In genomic region chr19:47499371-47499770, GRCh38 we compare ENCODE assay signal across 19 cellular contexts. TPM values are rescaled to one million over a fixed set of nuclear protein-coding genes. Genes with fewer than 3 reads are reported as not detected.
"Had no signal": no experiment of that assay in that cellular context is flagged by ENCODE, and none has a peak within 500 bp of the region (broad histone marks: within the 10 kb centered on the region; RNA-seq: fewer than 3 reads in every experiment).

No MANE protein-coding gene starts in this region.

- H3K4me1 Mint-ChIP-seq: activated T-helper 17 cell treated with anti-CD3 and anti-CD28 coated beads, Interleukin-2, amount 50 U/mL, for 72 hours; endodermal cell; memory B cell had no signal

- H3K4me3 Mint-ChIP-seq: activated naive CD4-positive, alpha-beta T cell treated with anti-CD3 and anti-CD28 coated beads for 36 hours; activated T-helper 17 cell treated with anti-CD3 and anti-CD28 coated beads, Interleukin-2, amount 50 U/mL, for 72 hours; endodermal cell; memory B cell; nephron progenitor cell; stimulated activated memory B cell treated with anti-CD40 and anti-IgM and Interleukin-4, amounts not matched to agents 10 μg/mL and 1 μg/mL and 100 μg/mL, for 72 hours had no signal

- H3K9me3 Mint-ChIP-seq: activated naive CD4-positive, alpha-beta T cell treated with anti-CD3 and anti-CD28 coated beads for 36 hours; activated T-helper 17 cell treated with anti-CD3 and anti-CD28 coated beads, Interleukin-2, amount 50 U/mL, for 72 hours; endodermal cell; memory B cell; nephron progenitor cell; stimulated activated memory B cell treated with anti-CD40 and anti-IgM and Interleukin-4, amounts not matched to agents 10 μg/mL and 1 μg/mL and 100 μg/mL, for 72 hours had no signal

- H3K4me1 ChIP-seq: transverse colon had no signal

- H3K27me3 Mint-ChIP-seq: activated T-helper 17 cell treated with anti-CD3 and anti-CD28 coated beads, Interleukin-2, amount 50 U/mL, for 72 hours; memory B cell; stimulated activated memory B cell treated with anti-CD40 and anti-IgM and Interleukin-4, amounts not matched to agents 10 μg/mL and 1 μg/mL and 100 μg/mL, for 72 hours had no signal

- H3K9me3 ChIP-seq: gastroesophageal sphincter, prostate gland, sigmoid colon, transverse colon had no signal

- H3K27ac Mint-ChIP-seq: activated naive CD4-positive, alpha-beta T cell treated with anti-CD3 and anti-CD28 coated beads for 36 hours; memory B cell; stimulated activated memory B cell treated with anti-CD40 and anti-IgM and Interleukin-4, amounts not matched to agents 10 μg/mL and 1 μg/mL and 100 μg/mL, for 72 hours had no signal

- H3K4me3 ChIP-seq: gastroesophageal sphincter, hepatocyte, prostate gland, sigmoid colon, transverse colon had no signal

- ATAC-seq: activated CD4-positive, CD25-positive, alpha-beta regulatory T cell treated with anti-CD3 and anti-CD28 coated beads, Interleukin-2, amount 50 U/mL, for 24 hours; activated T-helper 17 cell treated with anti-CD3 and anti-CD28 coated beads, Interleukin-2, amount 50 U/mL, for 72 hours; gastroesophageal sphincter; left ventricle myocardium superior; stimulated activated memory B cell treated with anti-CD40 and anti-IgM and Interleukin-4, amounts not matched to agents 10 μg/mL and 1 μg/mL and 100 μg/mL, for 72 hours had no signal

- DNase-seq: activated CD4-positive, alpha-beta T cell treated with anti-CD3 and anti-CD28 coated beads, Interleukin-2, amount 50 U/mL, for 1 hour; activated naive CD4-positive, alpha-beta T cell treated with anti-CD3 and anti-CD28 coated beads for 36 hours; dermis blood vessel endothelial cell; kidney glomerular epithelial cell; left ventricle myocardium superior; nephron progenitor cell; sigmoid colon; stimulated activated CD4-positive, alpha-beta T cell treated with anti-CD3 and anti-CD28 coated beads, Interleukin-12 subunit alpha, Interleukin-12 subunit beta, amount 100 ng/mL, for 4 hours; stimulated activated CD4-positive, alpha-beta T cell treated with anti-CD3 and anti-CD28 coated beads, Interleukin-2, amount 100 ng/mL, for 24 hours; transverse colon had no signal

- H2AFZ ChIP-seq: hepatocyte had no signal

- H3K27me3 ChIP-seq: gastroesophageal sphincter, hepatocyte, sigmoid colon, transverse colon had no signal

- H3K4me2 ChIP-seq: hepatocyte had no signal

- H3K27ac ChIP-seq: gastroesophageal sphincter, hepatocyte, sigmoid colon, transverse colon had no signal

RNA-seq across cellular contexts. Expression of gene SLC8A2, which starts 27.7 kb away (rescaled TPM):
- total RNA-seq: activated CD8-positive, alpha-beta memory T cell treated with anti-CD3 and anti-CD28 coated beads for 36 hours; activated naive CD4-positive, alpha-beta T cell treated with anti-CD3 and anti-CD28 coated beads for 36 hours; left ventricle myocardium superior had no signal
